7 cellular contexts compared by ENCODE assay signal in genomic region chr10:63930584-63930983, GRCh38.
"Had no signal": no experiment of that assay in that cellular context is flagged by ENCODE, and none has a peak within 500 bp of the region (broad histone marks: within the 10 kb centered on the region; RNA-seq: fewer than 3 reads in every experiment).

No MANE protein-coding gene starts in this region.

- H3K4me3 ChIP-seq: GM23248, K562 had no signal

- H3K27ac Mint-ChIP-seq: H9 had no signal

- ATAC-seq: K562 had no signal

- H3K4me3 Mint-ChIP-seq: H9 had no signal

- DNase-seq: GM23248, GOT3, H9, HCEC 1CT, IMR-90, KG1 had no signal

- H3K9me3 Mint-ChIP-seq: H9 had no signal

- H3K27ac ChIP-seq: GM23248 had no signal
